ENCODE assay signal across 9 cellular contexts in genomic region chr19:54096642-54097106, GRCh38. TPM values are rescaled to one million over a fixed set of nuclear protein-coding genes. Genes with fewer than 3 reads are reported as not detected.
A peak's percentile ranks its signal among the peaks of the same experiment; 100 is the strongest.
DNase-seq lines count a peak whose midpoint lies in the region; ATAC-seq and TF ChIP-seq lines count a peak whose summit lies in the region.
"Had no signal": no experiment of that assay in that cellular context is flagged by ENCODE, and none has a peak within 500 bp of the region (broad histone marks: within the 10 kb centered on the region; RNA-seq: fewer than 3 reads in every experiment).

No MANE protein-coding gene starts in this region.

- H3K4me1 Mint-ChIP-seq in CD4-positive, alpha-beta memory T cell = peaks cover 8 to 20% (median 10%) of the 10 kb centered on the region in 4 donors

- no peak for ATAC-seq in HG03039 (IDR thresholded peaks at IDR 0.05; ENCODE audit: unreplicated experiment)
- ATAC-seq in HG02885 (IDR thresholded peaks at IDR 0.05; ENCODE audit: poor library complexity, unreplicated experiment) = no peak

- H3K27me3 Mint-ChIP-seq in CD4-positive, alpha-beta memory T cell = peaks cover 6 to 7% of the 10 kb centered on the region in 2 donors

- CTCF ChIA-PET in CD4-positive, alpha-beta memory T cell (lab: Charles Lee; ENCODE audit: partially characterized antibody) = interaction anchor here (0.6 to 2.2 kb wide), 4 partner anchors 10 to 304 kb away, joined by 3 to 11 read pairs (median 3); partner anchors contain the start of genes PRPF31 and TFPT

- peak in 4 of 5 donors; percentile 30 to 50 (median 43) for DNase-seq in CD4-positive, alpha-beta memory T cell
- DNase-seq in LHCN-M2 (ENCODE audit: low read depth) (peak; percentile 66), ascending aorta (ENCODE audit: low spot score in 2 of 2) (no peak), iris pigment epithelial cell (ENCODE audit: low read depth) (peak; percentile 62), transverse colon (peak; percentile 42), superior temporal gyrus (ENCODE audit: extremely low spot score) (no peak)

- H3K9me3 ChIP-seq in CD4-positive, alpha-beta memory T cell (ENCODE audit: control insufficient read depth in 1 of 2, low read length in 2 of 2) = no peaks in the 10 kb centered on the region
- H3K9me3 ChIP-seq in ascending aorta (no peaks in the 10 kb centered on the region), transverse colon (no peaks in the 10 kb centered on the region)

- WGBS in transverse colon (ENCODE audit: low coverage in 1 of 2), 2 donors = 4 to 5% methylated on average over 5 to 14 of the region's 14 CpGs

- intact Hi-C loops in CD4-positive, alpha-beta memory T cell (cut with micrococcal nuclease) = loop anchor here (1.0 kb wide), 1 partner anchor 227 kb away; no protein-coding TSS in a partner anchor
- intact Hi-C loops in ascending aorta (cut with DNase I) = no loop called here
- intact Hi-C loops in transverse colon (cut with DNase I; ENCODE audit: low total_unique reads) = no loop called here

- peak overlapping the region; percentile 45 to 91 (median 82) for H3K27ac Mint-ChIP-seq in CD4-positive, alpha-beta memory T cell

- H3K36me3 Mint-ChIP-seq in CD4-positive, alpha-beta memory T cell = no peaks in the 10 kb centered on the region

- H3K36me3 ChIP-seq in CD4-positive, alpha-beta memory T cell (ENCODE audit: insufficient read depth, low read length) = no peaks in the 10 kb centered on the region
- H3K36me3 ChIP-seq in ascending aorta (no peaks in the 10 kb centered on the region), transverse colon (no peaks in the 10 kb centered on the region)

- peak in 1 of 3 experiments; percentile 7 for TF ChIP-seq CTCF in ascending aorta (IDR thresholded peaks at IDR 0.05)
- no peak for TF ChIP-seq CTCF in transverse colon (IDR thresholded peaks at IDR 0.05)

- H3K4me1 ChIP-seq in CD4-positive, alpha-beta memory T cell (ENCODE audit: insufficient read depth, low read length) = peaks cover 13% of the 10 kb centered on the region
- H3K4me1 ChIP-seq in ascending aorta = peaks cover 5 to 7% of the 10 kb centered on the region in 2 donors
- peaks cover 7 to 19% (median 8%) of the 10 kb centered on the region in 4 donors for H3K4me1 ChIP-seq in transverse colon

- H3K4me3 Mint-ChIP-seq in CD4-positive, alpha-beta memory T cell = peak overlapping the region; percentile 29 to 87 (median 62)
- H3K4me3 Mint-ChIP-seq: neural crest cell had no signal

- H3K9me3 Mint-ChIP-seq in CD4-positive, alpha-beta memory T cell = peaks cover 0 to 2% (median 0%) of the 10 kb centered on the region in 8 donors

- POLR2A ChIA-PET in CD4-positive, alpha-beta memory T cell (lab: Charles Lee; ENCODE audit: partially characterized antibody) = interaction anchor here (6.2 kb wide), 1 partner anchor 18 kb away, joined by 49 read pairs; the partner anchor contains the start of genes PRPF31 and TFPT

- TF ChIP-seq POLR2A in transverse colon (IDR thresholded peaks at IDR 0.05) = no peak

- no peak for TF ChIP-seq EP300 in transverse colon (IDR thresholded peaks at IDR 0.05; ENCODE audit: low read depth)

- no peak overlapping the region for H3K27ac ChIP-seq in CD4-positive, alpha-beta memory T cell (ENCODE audit: low read depth, low read length)
- H3K27ac ChIP-seq in ascending aorta (no peak overlapping the region), transverse colon (peak overlapping the region in 3 of 4 donors; percentile 11 to 77 (median 58))

- no peaks in the 10 kb centered on the region for H3K27me3 ChIP-seq in CD4-positive, alpha-beta memory T cell (ENCODE audit: insufficient read depth, low read length)
- H3K27me3 ChIP-seq in ascending aorta (peaks cover 10% of the 10 kb centered on the region), transverse colon (peaks cover 3% of the 10 kb centered on the region)

- in situ Hi-C loops in transverse colon (cut with MboI; ENCODE audit: low pct_ligation_motif_present in 1 of 4, low pct_unique_long_range_greater_than_20kb in 1 of 4, low sequenced_read_pairs in 3 of 4) = no loop called here

- H3K4me3 ChIP-seq in CD4-positive, alpha-beta memory T cell (ENCODE audit: low read length in 2 of 2) = no peak overlapping the region
- H3K4me3 ChIP-seq in ascending aorta = peak overlapping the region; percentile 35 to 36
- H3K4me3 ChIP-seq in transverse colon = peak overlapping the region in 2 of 4 donors; percentile 4 to 56

RNA-seq across cellular contexts. Expression of gene OSCAR, which starts 3.9 kb away (rescaled TPM):
- 1 to 10 TPM in 1 of 2 experiments, under 1 TPM in 1; 0.64 to 1.1 TPM for total RNA-seq in CD4-positive, alpha-beta memory T cell
- polyA plus RNA-seq in CD4-positive, alpha-beta memory T cell = under 1 TPM in 1 of 2 donors, not detected in 1; 0.23 TPM
- total RNA-seq in LHCN-M2 (2014; rRNA removed) (0.23 and 1.5 TPM in 2 replicates), ascending aorta (13.6 TPM), transverse colon (1 to 10 TPM in 1 of 4 donors, under 1 TPM in 2, not detected in 1; 0.27 to 3.2 (median 0.75) TPM)
- 0.58 TPM for polyA plus RNA-seq in LHCN-M2 (2012)
- total RNA-seq: neural crest cell had no signal

RNA-seq across cellular contexts. Expression of gene NDUFA3, which starts 6.0 kb away (rescaled TPM):
- 100 to 1,000 TPM; 135 to 137 TPM for total RNA-seq in CD4-positive, alpha-beta memory T cell
- 100 to 1,000 TPM; 374 to 440 TPM for polyA plus RNA-seq in CD4-positive, alpha-beta memory T cell
- 29.4 and 85.0 TPM in 2 replicates for total RNA-seq in LHCN-M2 (2014; rRNA removed)
- 243 TPM for polyA plus RNA-seq in LHCN-M2 (2012)
- 12.5 TPM for total RNA-seq in ascending aorta
- 100 to 1,000 TPM in 2 of 4 donors, 10 to 100 TPM in 2; 25.4 to 316 (median 97.3) TPM for total RNA-seq in transverse colon

RNA-seq across cellular contexts. Expression of gene TARM1, which starts 15.5 kb away (rescaled TPM):
- not detected for total RNA-seq in CD4-positive, alpha-beta memory T cell
- not detected for polyA plus RNA-seq in CD4-positive, alpha-beta memory T cell
- not detected in 2 replicates for total RNA-seq in LHCN-M2 (2014; rRNA removed)
- polyA plus RNA-seq in LHCN-M2 (2012) = not detected
- total RNA-seq in ascending aorta = not detected
- total RNA-seq in transverse colon = not detected
- total RNA-seq: neural crest cell had no signal

RNA-seq across cellular contexts. Expression of gene TFPT, which starts 18.8 kb away (rescaled TPM):
- 10 to 100 TPM; 17.2 to 19.0 TPM for total RNA-seq in CD4-positive, alpha-beta memory T cell
- 10 to 100 TPM; 17.6 to 31.0 TPM for polyA plus RNA-seq in CD4-positive, alpha-beta memory T cell
- total RNA-seq in LHCN-M2 (2014; rRNA removed) (14.2 and 15.2 TPM in 2 replicates), ascending aorta (10.6 TPM), transverse colon (10 to 100 TPM in 3 of 4 donors, 1 to 10 TPM in 1; 9.8 to 25.8 (median 14.0) TPM)
- polyA plus RNA-seq in LHCN-M2 (2012) = 36.2 TPM

RNA-seq across cellular contexts. Expression of gene PRPF31, which starts 18.9 kb away (rescaled TPM):
- 10 to 100 TPM; 77.6 to 80.0 TPM for total RNA-seq in CD4-positive, alpha-beta memory T cell
- 10 to 100 TPM; 73.0 to 79.0 TPM for polyA plus RNA-seq in CD4-positive, alpha-beta memory T cell
- total RNA-seq in LHCN-M2 (2014; rRNA removed) = 84.4 and 84.8 TPM in 2 replicates
- polyA plus RNA-seq in LHCN-M2 (2012) = 87.9 TPM
- 84.1 TPM for total RNA-seq in ascending aorta
- total RNA-seq in transverse colon = 10 to 100 TPM; 24.7 to 50.5 (median 34.9) TPM

Comparison
In these comparisons a context has a peak if more than half of its experiments do, and no peak if none do; other contexts are left out.
1. DNase-seq: peak in CD4-positive, alpha-beta memory T cell (4 of 5), LHCN-M2 (single experiment), iris pigment epithelial cell (single experiment) and transverse colon (single experiment); none in ascending aorta (0 of 2) and superior temporal gyrus (single experiment).
2. H3K27ac ChIP-seq: peak in transverse colon (3 of 4); none in CD4-positive, alpha-beta memory T cell (single experiment) and ascending aorta (0 of 2).
3. H3K4me3 ChIP-seq: peak in ascending aorta (2 of 2); none in CD4-positive, alpha-beta memory T cell (0 of 2).